In genomic region chr17:35725058-35725457, GRCh38 we compare ENCODE assay signal across 29 cellular contexts. TPM values are rescaled to one million over a fixed set of nuclear protein-coding genes. Genes with fewer than 3 reads are reported as not detected.
"Had no signal": no experiment of that assay in that cellular context is flagged by ENCODE, and none has a peak within 500 bp of the region (broad histone marks: within the 10 kb centered on the region; RNA-seq: fewer than 3 reads in every experiment).

No MANE protein-coding gene starts in this region.

- H3K4me2 ChIP-seq: KMS-11 had no signal

- H3K9me3 ChIP-seq: MG63, Peyer's patch, SJCRH30 had no signal

- H3K4me3 Mint-ChIP-seq: activated CD8-positive, alpha-beta T cell treated with anti-CD3 and anti-CD28 coated beads for 36 hours; activated naive CD4-positive, alpha-beta T cell treated with anti-CD3 and anti-CD28 coated beads, Interleukin-2, amount 10 ng/mL, durations not matched to agents 7 days and 5 days; activated naive CD8-positive, alpha-beta T cell treated with anti-CD3 and anti-CD28 coated beads for 36 hours; activated T-cell treated with anti-CD3 and anti-CD28 coated beads, Interleukin-2, amount 50 U/mL, for 72 hours; T-helper 1 cell treated with Interleukin-12 subunit alpha and Interleukin-12 subunit beta and Interleukin-4 antibody, amounts not matched to agents 30 μg/mL and 1 μg/mL, for 36 hours had no signal

- H3K27me3 Mint-ChIP-seq: activated CD8-positive, alpha-beta T cell treated with anti-CD3 and anti-CD28 coated beads for 36 hours; activated naive CD4-positive, alpha-beta T cell treated with anti-CD3 and anti-CD28 coated beads, Interleukin-2, amount 10 ng/mL, durations not matched to agents 7 days and 5 days; activated naive CD8-positive, alpha-beta T cell treated with anti-CD3 and anti-CD28 coated beads for 36 hours had no signal

- H3K9ac ChIP-seq: KMS-11 had no signal

- H3K27ac ChIP-seq: brain microvascular endothelial cell, KMS-11, Peyer's patch, RWPE1, SJCRH30 had no signal

- DNase-seq: activated CD4-positive, alpha-beta T cell treated with anti-CD3 and anti-CD28 coated beads for 4 hours; activated CD8-positive, alpha-beta memory T cell treated with anti-CD3 and anti-CD28 coated beads, Interleukin-2, amount 50 U/mL, for 4 hours; activated CD8-positive, alpha-beta T cell treated with anti-CD3 and anti-CD28 coated beads for 36 hours; activated gamma-delta T cell treated with Interleukin-2 at 50 U/mL for 16 hours; activated naive CD4-positive, alpha-beta T cell treated with anti-CD3 and anti-CD28 coated beads, Interleukin-2, amount 10 ng/mL, durations not matched to agents 7 days and 5 days; activated naive CD8-positive, alpha-beta T cell treated with anti-CD3 and anti-CD28 coated beads for 36 hours; activated T-cell treated with anti-CD3 and anti-CD28 coated beads, Interleukin-2, amount 50 U/mL, for 72 hours; brain microvascular endothelial cell; MG63; NCI-H1092 treated with DMSO at 0.1 percent for 48 hours; NCI-H1417 treated with DMSO at 0.1 percent for 48 hours; NCI-H1694; NCI-H2029; NCI-H2107; NCI-H2171 treated with DMSO at 0.1 percent for 48 hours; NCI-H226; NCI-H526; NCI-H82; NK-92 treated with Interleukin-12 subunit alpha and Interleukin-12 subunit beta, amount 100 ng/mL, for 24 hours; OCI-M1; Peyer's patch; Right ventricle myocardium superior; SJCRH30 had no signal

- H3K27ac Mint-ChIP-seq: activated CD8-positive, alpha-beta T cell treated with anti-CD3 and anti-CD28 coated beads for 36 hours; activated naive CD4-positive, alpha-beta T cell treated with anti-CD3 and anti-CD28 coated beads, Interleukin-2, amount 10 ng/mL, durations not matched to agents 7 days and 5 days; activated naive CD8-positive, alpha-beta T cell treated with anti-CD3 and anti-CD28 coated beads for 36 hours; activated T-cell treated with anti-CD3 and anti-CD28 coated beads, Interleukin-2, amount 50 U/mL, for 72 hours; activated T-helper 2 cell treated with anti-CD3 and anti-CD28 coated beads, Interferon-gamma antibody, Interleukin-2, Interleukin-4, amounts not matched to agents 10 μg/mL and 5 μg/mL and 100 μg/mL, durations not matched to agents 14 hours and 24 hours and 36 hours; T-helper 1 cell treated with Interleukin-12 subunit alpha and Interleukin-12 subunit beta and Interleukin-4 antibody, amounts not matched to agents 30 μg/mL and 1 μg/mL, for 36 hours had no signal

- H3K9me3 Mint-ChIP-seq: activated CD8-positive, alpha-beta T cell treated with anti-CD3 and anti-CD28 coated beads for 36 hours; activated naive CD4-positive, alpha-beta T cell treated with anti-CD3 and anti-CD28 coated beads, Interleukin-2, amount 10 ng/mL, durations not matched to agents 7 days and 5 days; activated naive CD8-positive, alpha-beta T cell treated with anti-CD3 and anti-CD28 coated beads for 36 hours; activated T-cell treated with anti-CD3 and anti-CD28 coated beads, Interleukin-2, amount 50 U/mL, for 72 hours; activated T-helper 2 cell treated with anti-CD3 and anti-CD28 coated beads, Interferon-gamma antibody, Interleukin-2, Interleukin-4, amounts not matched to agents 10 μg/mL and 5 μg/mL and 100 μg/mL, durations not matched to agents 14 hours and 24 hours and 36 hours; T-helper 1 cell treated with Interleukin-12 subunit alpha and Interleukin-12 subunit beta and Interleukin-4 antibody, amounts not matched to agents 30 μg/mL and 1 μg/mL, for 36 hours had no signal

- H3K4me3 ChIP-seq: MG63, Peyer's patch, SJCRH30 had no signal

- H3K4me1 Mint-ChIP-seq: activated naive CD4-positive, alpha-beta T cell treated with anti-CD3 and anti-CD28 coated beads, Interleukin-2, amount 10 ng/mL, durations not matched to agents 7 days and 5 days had no signal

- ATAC-seq: activated CD4-positive, CD25-positive, alpha-beta regulatory T cell treated with anti-CD3 and anti-CD28 coated beads, Interleukin-2, amount 50 U/mL, for 24 hours; activated CD8-positive, alpha-beta T cell treated with anti-CD3 and anti-CD28 coated beads for 36 hours; activated T-cell treated with anti-CD3 and anti-CD28 coated beads, Interleukin-2, amount 50 U/mL, for 72 hours had no signal

- H3K27me3 ChIP-seq: brain microvascular endothelial cell, MG63, Peyer's patch, SJCRH30 had no signal

RNA-seq across cellular contexts. Expression of gene GAS2L2, which starts 28.0 kb away (rescaled TPM):
- total RNA-seq: activated T-helper 2 cell treated with anti-CD3 and anti-CD28 coated beads, Interferon-gamma antibody, Interleukin-2, Interleukin-4, amounts not matched to agents 10 μg/mL and 5 μg/mL and 100 μg/mL, durations not matched to agents 14 hours and 24 hours and 36 hours; NCI-H460; Peyer's patch; SJCRH30 had no signal

RNA-seq across cellular contexts. Expression of gene C17orf50, which starts 35.6 kb away (rescaled TPM):
- total RNA-seq: activated CD8-positive, alpha-beta T cell treated with anti-CD3 and anti-CD28 coated beads for 36 hours; activated naive CD8-positive, alpha-beta T cell treated with anti-CD3 and anti-CD28 coated beads for 36 hours; activated T-cell treated with anti-CD3 and anti-CD28 coated beads, Interleukin-2, amount 50 U/mL, for 72 hours; activated T-helper 2 cell treated with anti-CD3 and anti-CD28 coated beads, Interferon-gamma antibody, Interleukin-2, Interleukin-4, amounts not matched to agents 10 μg/mL and 5 μg/mL and 100 μg/mL, durations not matched to agents 14 hours and 24 hours and 36 hours; NCI-H460; Peyer's patch; Right ventricle myocardium superior; SJCRH30 had no signal
